In the genomic region with DNA sequence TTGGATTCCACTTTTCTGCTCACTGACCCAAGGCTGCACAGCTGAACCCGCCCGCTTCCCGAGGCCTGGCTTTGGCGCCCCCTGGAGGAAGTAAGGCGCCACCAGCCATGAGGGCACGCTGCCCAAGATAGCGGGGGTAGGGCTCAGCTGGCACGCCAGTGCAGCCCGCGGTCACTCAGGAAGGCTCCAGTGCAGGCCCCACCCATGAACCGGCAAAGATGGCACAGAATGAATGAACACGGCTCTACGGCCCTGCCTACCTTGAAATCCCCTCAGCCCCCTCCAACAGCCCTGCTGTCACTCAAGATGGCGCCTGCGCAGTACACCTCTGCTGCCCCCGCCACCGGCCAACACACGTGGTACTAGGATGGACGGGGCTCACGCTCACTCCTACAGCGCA, we compare ENCODE assay signal across 9 cellular contexts. TPM values are rescaled to one million over a fixed set of nuclear protein-coding genes. Genes with fewer than 3 reads are reported as not detected.
DNase-seq lines count a peak whose midpoint lies in the region; ATAC-seq and TF ChIP-seq lines count a peak whose summit lies in the region.
"Had no signal": no experiment of that assay in that cellular context is flagged by ENCODE, and none has a peak within 500 bp of the region (broad histone marks: within the 10 kb centered on the region; RNA-seq: fewer than 3 reads in every experiment).

No MANE protein-coding gene starts in this region.

- in situ Hi-C loops in brain microvascular endothelial cell (cut with HindIII; ENCODE audit: low pct_ligation_motif_present, low sequenced_read_pairs): no loop called here

- no peak overlapping the region for H3K4me3 ChIP-seq in brain microvascular endothelial cell (ENCODE audit: low read depth, low read length)

- ATAC-seq in left colon (peak; percentile 9), HG03039 (IDR thresholded peaks at IDR 0.05; ENCODE audit: unreplicated experiment) (no peak), HG02571 (IDR thresholded peaks at IDR 0.05; ENCODE audit: unreplicated experiment) (no peak), HG02623 (IDR thresholded peaks at IDR 0.05; ENCODE audit: unreplicated experiment) (no peak)

- peak; percentile 73 for DNase-seq in KG1 (lab: John Stamatoyannopoulos, UW)
- DNase-seq in brain microvascular endothelial cell: peak; percentile 20
- DNase-seq in left colon: peak; percentile 12 to 54
- DNase-seq in substantia nigra (lab: John Stamatoyannopoulos, UW): peak in 47 of 49 donors; percentile 26 to 93 (median 81)
- no peak for DNase-seq in NCI-H1092 treated with DMSO at 0.1 percent for 48 hours (lab: John Stamatoyannopoulos, UW)
- DNase-seq: MM.1S had no signal

- TF ChIP-seq CTCF in brain microvascular endothelial cell (IDR thresholded peaks at IDR 0.05; ENCODE audit: low read depth, low read length, missing control alignments): peak; percentile 31

- no peak overlapping the region for H3K27ac ChIP-seq in brain microvascular endothelial cell
- H3K27ac ChIP-seq in substantia nigra (ENCODE audit: low read depth, low read length, poor library complexity, severe bottlenecking): peak overlapping the region; percentile 91

- H3K36me3 ChIP-seq in brain microvascular endothelial cell (replicated peaks): no peaks in the 10 kb centered on the region

- intact Hi-C loops in left colon (cut with DNase I, micrococcal nuclease): no loop called here

- no peaks in the 10 kb centered on the region for H3K27me3 ChIP-seq in brain microvascular endothelial cell (replicated peaks)

RNA-seq across cellular contexts. Expression of a gene that starts 3.0 kb away (rescaled TPM):
- 1 to 10 TPM in 1 of 2 donors, under 1 TPM in 1; 0.92 to 2.6 TPM for total RNA-seq in left colon

RNA-seq across cellular contexts. Expression of a gene that starts 3.0 kb away (rescaled TPM):
- under 1 TPM in 1 of 2 donors, not detected in 1; 0.14 TPM for total RNA-seq in left colon
